ENCODE assay signal across 9 cellular contexts in genomic region chr17:28043296-28043695, GRCh38. TPM values are rescaled to one million over a fixed set of nuclear protein-coding genes. Genes with fewer than 3 reads are reported as not detected.
DNase-seq lines count a peak whose midpoint lies in the region; ATAC-seq and TF ChIP-seq lines count a peak whose summit lies in the region.
"Had no signal": no experiment of that assay in that cellular context is flagged by ENCODE, and none has a peak within 500 bp of the region (broad histone marks: within the 10 kb centered on the region; RNA-seq: fewer than 3 reads in every experiment).

No MANE protein-coding gene starts in this region.

- peaks cover 8% of the 10 kb centered on the region for H3K36me3 Mint-ChIP-seq in neural progenitor cell

- H3K4me2 ChIP-seq in DOHH2 (ENCODE audit: low read length), result peak overlapping the region; percentile 68
- peak overlapping the region; percentile 89 for H3K4me2 ChIP-seq in neural progenitor cell

- peak overlapping the region; percentile 70 for H3K4me3 ChIP-seq in DOHH2 (ENCODE audit: low read length)
- peak overlapping the region; percentile 8 to 99 (median 91) for H3K4me3 ChIP-seq in dorsolateral prefrontal cortex
- peak overlapping the region; percentile 89 for H3K4me3 ChIP-seq in neural progenitor cell
- H3K4me3 ChIP-seq: suprapubic skin had no signal

- DNase-seq in NAMALWA (ENCODE audit: low spot score) (peak; percentile 12), dorsolateral prefrontal cortex (no peak), neural progenitor cell (ENCODE audit: low spot score) (no peak)

- peaks cover 59% of the 10 kb centered on the region for H3K4me1 Mint-ChIP-seq in neural progenitor cell

- H3K9me3 ChIP-seq in DOHH2 (ENCODE audit: control insufficient read depth, insufficient read depth, low read length), result no peaks in the 10 kb centered on the region
- H3K9me3 ChIP-seq in neural progenitor cell (ENCODE audit: low read depth), result no peaks in the 10 kb centered on the region
- H3K9me3 ChIP-seq: right atrium auricular region, suprapubic skin had no signal

- H3K9me2 ChIP-seq in DOHH2 (replicated peaks; ENCODE audit: control insufficient read depth, low read length), result no peaks in the 10 kb centered on the region

- H3F3A ChIP-seq in DOHH2 (ENCODE audit: control insufficient read depth, insufficient read depth) (peaks cover 28% of the 10 kb centered on the region), neural progenitor cell (ENCODE audit: low read depth) (peaks cover 20% of the 10 kb centered on the region)

- H4K20me1 ChIP-seq in DOHH2 (ENCODE audit: control insufficient read depth, insufficient read depth, low read depth, low read length) (no peaks in the 10 kb centered on the region; the same call in none of the 2 replicates), neural progenitor cell (ENCODE audit: low read depth) (peaks cover 45% of the 10 kb centered on the region)

- H3K79me2 ChIP-seq in DOHH2 (ENCODE audit: control insufficient read depth, low read length) (peaks cover 66% of the 10 kb centered on the region), neural progenitor cell (ENCODE audit: low read depth) (peaks cover 65% of the 10 kb centered on the region)

- H3K27me3 Mint-ChIP-seq in neural progenitor cell (ENCODE audit: insufficient read depth, low read depth), result peaks cover 3% of the 10 kb centered on the region

- no peak overlapping the region for H3K9ac ChIP-seq in neural progenitor cell

- intact Hi-C loops in dorsolateral prefrontal cortex (cut with DNase I), result loop anchor here (2.0 to 5.0 kb wide), 5 partner anchors 41 to 151 kb away; partner anchors contain the start of gene LYRM9 (in 1 of the 2)

- H3K27me3 ChIP-seq in DOHH2 (ENCODE audit: control insufficient read depth, low read length), result no peaks in the 10 kb centered on the region
- no peaks in the 10 kb centered on the region for H3K27me3 ChIP-seq in dorsolateral prefrontal cortex
- H3K27me3 ChIP-seq in neural progenitor cell, result no peaks in the 10 kb centered on the region
- H3K27me3 ChIP-seq: right atrium auricular region, suprapubic skin had no signal

- TF ChIP-seq CTCF in DOHH2 (IDR thresholded peaks at IDR 0.05; ENCODE audit: low read depth, low read length, poor library complexity, severe bottlenecking) (no peak), dorsolateral prefrontal cortex (IDR thresholded peaks at IDR 0.05 in 54 of 56, conservative IDR thresholded peaks at IDR 0.05 in 2 of 56; ENCODE audit: low read depth in 1 of 56, partially characterized antibody in 56 of 56) (no peak), neural progenitor cell (IDR thresholded peaks at IDR 0.05) (no peak)

- H2AFZ ChIP-seq in neural progenitor cell (replicated peaks), result no peak overlapping the region

- no peaks in the 10 kb centered on the region for H3K9me3 Mint-ChIP-seq in neural progenitor cell

- no peak overlapping the region for H3K27ac Mint-ChIP-seq in neural progenitor cell

- peaks cover 47% of the 10 kb centered on the region for H3K36me3 ChIP-seq in DOHH2 (ENCODE audit: control insufficient read depth, low read length)
- no peaks in the 10 kb centered on the region for H3K36me3 ChIP-seq in neural progenitor cell
- H3K36me3 ChIP-seq: right atrium auricular region, suprapubic skin had no signal

- ATAC-seq in HG03378 (IDR thresholded peaks at IDR 0.05; ENCODE audit: unreplicated experiment) (no peak), GM18505 (IDR thresholded peaks at IDR 0.05; ENCODE audit: unreplicated experiment) (no peak), GM18907 (IDR thresholded peaks at IDR 0.05; ENCODE audit: unreplicated experiment) (no peak)

- peak overlapping the region; percentile 94 for H3K4me3 Mint-ChIP-seq in neural progenitor cell

- peak overlapping the region; percentile 73 for H3K27ac ChIP-seq in DOHH2 (ENCODE audit: low read depth, low read length)
- H3K27ac ChIP-seq in dorsolateral prefrontal cortex, result peak overlapping the region in 41 of 59 donors; percentile 1 to 96 (median 58)
- no peak overlapping the region for H3K27ac ChIP-seq in neural progenitor cell
- H3K27ac ChIP-seq: suprapubic skin had no signal

- TF ChIP-seq POLR2A in GM18505 (IDR thresholded peaks at IDR 0.05; ENCODE audit: borderline replicate concordance, extremely low read depth, insufficient read depth, insufficient read length), result no peak

- H3K4me1 ChIP-seq in DOHH2 (ENCODE audit: control insufficient read depth, low read length) (peaks cover 65% of the 10 kb centered on the region), neural progenitor cell (peaks cover 54% of the 10 kb centered on the region)

RNA-seq across cellular contexts. Expression of gene NLK, which starts 0.8 kb away (rescaled TPM):
- total RNA-seq in dorsolateral prefrontal cortex (100 to 1,000 TPM in 109 of 120 experiments, 10 to 100 TPM in 11; 75.6 to 169 (median 124) TPM), neural progenitor cell (ENCODE audit: low replicate concordance) (50.1 and 61.7 TPM in 2 replicates)
